8 cellular contexts compared by ENCODE assay signal in the genomic region with DNA sequence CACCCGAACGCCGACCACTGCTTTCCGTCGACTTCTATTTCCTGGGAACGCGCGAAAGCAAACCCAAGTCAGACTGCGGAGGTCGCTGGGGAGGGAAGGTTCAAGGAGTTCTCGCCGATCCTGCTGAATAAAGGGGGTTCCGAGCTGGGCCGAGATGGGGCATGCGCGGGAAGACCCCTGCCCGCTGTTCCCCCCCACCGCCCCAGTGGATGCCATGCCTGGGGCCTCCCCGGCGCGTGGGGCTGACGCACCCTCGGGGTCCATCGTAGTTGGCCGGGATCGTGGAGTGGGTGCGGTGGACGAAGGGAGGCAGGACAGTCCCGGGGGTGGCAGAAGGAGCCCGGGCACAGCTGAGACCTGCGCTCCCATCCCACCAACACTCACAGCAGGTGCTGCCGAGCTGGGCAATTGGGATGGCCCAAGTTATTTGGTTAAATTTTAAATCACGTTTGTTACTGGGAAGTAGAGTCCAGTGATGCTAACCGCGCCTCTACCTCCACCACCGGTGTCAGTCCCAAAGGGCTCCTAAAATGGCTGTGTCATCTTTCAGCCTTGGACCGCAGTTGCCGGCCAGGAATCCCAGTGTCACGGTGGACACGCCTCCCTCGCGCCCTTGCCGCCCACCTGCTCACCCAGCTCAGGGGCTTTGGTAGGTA. TPM values are rescaled to one million over a fixed set of nuclear protein-coding genes. Genes with fewer than 3 reads are reported as not detected.
DNase-seq lines count a peak whose midpoint lies in the region; ATAC-seq and TF ChIP-seq lines count a peak whose summit lies in the region.

No MANE protein-coding gene starts in this region.

- no peak for TF ChIP-seq RAD21 in SK-N-SH (IDR thresholded peaks at IDR 0.05; ENCODE audit: low read length)

- TF ChIP-seq CTCF in GM12865 (IDR thresholded peaks at IDR 0.05; ENCODE audit: insufficient read depth, low read depth, low read length, missing control alignments) (no peak), SK-N-SH (IDR thresholded peaks at IDR 0.05) (no peak), fibroblast of pulmonary artery (IDR thresholded peaks at IDR 0.05; ENCODE audit: low read length, missing control alignments) (no peak), ovary (IDR thresholded peaks at IDR 0.05) (no peak), GM10266 (IDR thresholded peaks at IDR 0.05; ENCODE audit: control insufficient read depth, insufficient read depth, low read depth, missing control alignments) (no peak)

- H3K4me2 ChIP-seq in SK-N-SH, result peak overlapping the region; percentile 79

- 47% methylated on average over 23 of the region's 43 CpGs for WGBS in SK-N-SH (ENCODE audit: low lambda C conversion rate)
- 11 to 17% (median 16%) methylated on average over 42 to 43 of the region's 43 CpGs for WGBS in ovary, 3 donors

- H3K27ac ChIP-seq in SK-N-SH (ENCODE audit: low read depth in 2 of 2, low read length in 1 of 2), result no peak overlapping the region
- peak overlapping the region; percentile 24 to 53 for H3K27ac ChIP-seq in ovary

- TF ChIP-seq EP300 in SK-N-SH (IDR thresholded peaks at IDR 0.05; ENCODE audit: borderline replicate concordance in 1 of 2, low read depth in 1 of 2, low read length in 1 of 2) (no peak), ovary (IDR thresholded peaks at IDR 0.05) (no peak)

- peak; percentile 54 for DNase-seq in GM12865 (ENCODE audit: low read depth)
- DNase-seq in SK-N-SH, result peak; percentile 32
- DNase-seq in fibroblast of pulmonary artery (ENCODE audit: low read depth), result no peak
- DNase-seq in ovary, result peak; percentile 34 to 63 (median 45)
- DNase-seq in NCI-H345 (lab: John Stamatoyannopoulos, UW), result no peak
- DNase-seq in HEK293T (ENCODE audit: extremely low spot score), result no peak
- no peak for DNase-seq in GM10266 (ENCODE audit: extremely low spot score)

- peak overlapping the region; percentile 79 for H3K4me3 ChIP-seq in GM12865 (ENCODE audit: low read depth, low read length)
- peak overlapping the region; percentile 41 to 46; a peak in 1 of 4 replicates for H3K4me3 ChIP-seq in SK-N-SH (ENCODE audit: low read depth in 2 of 2, low read length in 1 of 2)
- H3K4me3 ChIP-seq in fibroblast of pulmonary artery (replicated peaks; ENCODE audit: low read depth, low read length), result peak overlapping the region; percentile 56
- peak overlapping the region; percentile 67 for H3K4me3 ChIP-seq in ovary

- intact Hi-C loops in ovary (cut with DNase I), result no loop called here

- no peaks in the 10 kb centered on the region for H3K4me1 ChIP-seq in SK-N-SH (ENCODE audit: control insufficient read depth in 1 of 2, insufficient read depth in 2 of 2, low read depth in 1 of 2, low read length in 1 of 2)
- H3K4me1 ChIP-seq in ovary (ENCODE audit: insufficient read depth), result peaks cover 4% of the 10 kb centered on the region

- H3K9me3 ChIP-seq in SK-N-SH (no peaks in the 10 kb centered on the region), ovary (no peaks in the 10 kb centered on the region)

- CTCF ChIA-PET in SK-N-SH (lab: Yijun Ruan, JAX), result no interaction called here
- CTCF ChIA-PET in HEK293T (lab: Yijun Ruan, JAX), result no interaction called here

- no peaks in the 10 kb centered on the region for H4K20me1 ChIP-seq in SK-N-SH (ENCODE audit: insufficient read depth)

- H3K27me3 ChIP-seq in SK-N-SH (ENCODE audit: insufficient read depth) (0 out of 2 replicates have a peak, but pooled peaks cover 12% of the 10 kb centered on the region), ovary (no peaks in the 10 kb centered on the region)

- POLR2A ChIA-PET in SK-N-SH (lab: Yijun Ruan, JAX) (no interaction called here), HEK293T (lab: Yijun Ruan, JAX) (no interaction called here)

- no peaks in the 10 kb centered on the region for H3K36me3 ChIP-seq in SK-N-SH (replicated peaks in 1 of 2; ENCODE audit: control insufficient read depth in 1 of 2, insufficient read depth in 2 of 2, low read length in 1 of 2)
- no peaks in the 10 kb centered on the region for H3K36me3 ChIP-seq in ovary

- peak overlapping the region; percentile 68; the same call in 1 of the 2 replicates for H2AFZ ChIP-seq in SK-N-SH (ENCODE audit: low read depth)

- H3K9ac ChIP-seq in SK-N-SH, result no peak overlapping the region

- H3K79me2 ChIP-seq in SK-N-SH (ENCODE audit: insufficient read depth), result no peaks in the 10 kb centered on the region

- ATAC-seq in HG03521 (IDR thresholded peaks at IDR 0.05; ENCODE audit: unreplicated experiment), result no peak

- no peaks in the 10 kb centered on the region for H3F3A ChIP-seq in SK-N-SH (replicated peaks; ENCODE audit: insufficient read depth)

- no peak for TF ChIP-seq POLR2A in ovary (IDR thresholded peaks at IDR 0.05)

- H3K9me2 ChIP-seq in SK-N-SH, result no peaks in the 10 kb centered on the region

TF ChIP-seq in SK-N-SH, 30 proteins besides CTCF, POLR2A, EP300 and RAD21 (continues in another document):
- TF ChIP-seq, protein P1, sequence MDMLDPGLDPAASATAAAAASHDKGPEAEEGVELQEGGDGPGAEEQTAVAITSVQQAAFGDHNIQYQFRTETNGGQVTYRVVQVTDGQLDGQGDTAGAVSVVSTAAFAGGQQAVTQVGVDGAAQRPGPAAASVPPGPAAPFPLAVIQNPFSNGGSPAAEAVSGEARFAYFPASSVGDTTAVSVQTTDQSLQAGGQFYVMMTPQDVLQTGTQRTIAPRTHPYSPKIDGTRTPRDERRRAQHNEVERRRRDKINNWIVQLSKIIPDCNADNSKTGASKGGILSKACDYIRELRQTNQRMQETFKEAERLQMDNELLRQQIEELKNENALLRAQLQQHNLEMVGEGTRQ (IDR thresholded peaks at IDR 0.05; ENCODE audit: borderline replicate concordance, low read depth, low read length), result no peak
- TF ChIP-seq NRF1 (IDR thresholded peaks at IDR 0.05; ENCODE audit: low read depth, low read length) (no peak), JUND (IDR thresholded peaks at IDR 0.05) (no peak), FOXJ3 (CRISPR knock-in tag; IDR thresholded peaks at IDR 0.05) (no peak), POLR2AphosphoS5 (IDR thresholded peaks at IDR 0.05; ENCODE audit: low read depth, low read length) (no peak), MXI1 (IDR thresholded peaks at IDR 0.05; ENCODE audit: low read depth, low read length) (no peak), TAF1 (IDR thresholded peaks at IDR 0.05; ENCODE audit: borderline replicate concordance, low read depth, low read length) (no peak), RFX5 (IDR thresholded peaks at IDR 0.05; ENCODE audit: low read length) (no peak), FOXM1 (IDR thresholded peaks at IDR 0.05; ENCODE audit: low read depth) (no peak)
- TF ChIP-seq, protein P2, sequence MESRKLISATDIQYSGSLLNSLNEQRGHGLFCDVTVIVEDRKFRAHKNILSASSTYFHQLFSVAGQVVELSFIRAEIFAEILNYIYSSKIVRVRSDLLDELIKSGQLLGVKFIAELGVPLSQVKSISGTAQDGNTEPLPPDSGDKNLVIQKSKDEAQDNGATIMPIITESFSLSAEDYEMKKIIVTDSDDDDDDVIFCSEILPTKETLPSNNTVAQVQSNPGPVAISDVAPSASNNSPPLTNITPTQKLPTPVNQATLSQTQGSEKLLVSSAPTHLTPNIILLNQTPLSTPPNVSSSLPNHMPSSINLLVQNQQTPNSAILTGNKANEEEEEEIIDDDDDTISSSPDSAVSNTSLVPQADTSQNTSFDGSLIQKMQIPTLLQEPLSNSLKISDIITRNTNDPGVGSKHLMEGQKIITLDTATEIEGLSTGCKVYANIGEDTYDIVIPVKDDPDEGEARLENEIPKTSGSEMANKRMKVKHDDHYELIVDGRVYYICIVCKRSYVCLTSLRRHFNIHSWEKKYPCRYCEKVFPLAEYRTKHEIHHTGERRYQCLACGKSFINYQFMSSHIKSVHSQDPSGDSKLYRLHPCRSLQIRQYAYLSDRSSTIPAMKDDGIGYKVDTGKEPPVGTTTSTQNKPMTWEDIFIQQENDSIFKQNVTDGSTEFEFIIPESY (IDR thresholded peaks at IDR 0.05; ENCODE audit: borderline replicate concordance, low read depth), result no peak

TF ChIP-seq in HEK293T, 16 proteins besides CTCF, POLR2A, EP300 and RAD21:
- TF ChIP-seq FOXK2 (IDR thresholded peaks at IDR 0.05) (no peak), HDGF (IDR thresholded peaks at IDR 0.05; ENCODE audit: borderline replicate concordance) (no peak), FOXM1 (IDR thresholded peaks at IDR 0.05; ENCODE audit: borderline replicate concordance) (no peak), ARNT (IDR thresholded peaks at IDR 0.05) (no peak), ZNF384 (IDR thresholded peaks at IDR 0.05) (no peak), FOXA1 (IDR thresholded peaks at IDR 0.05) (no peak), NFRKB (IDR thresholded peaks at IDR 0.05) (no peak), L3MBTL2 (conservative IDR thresholded peaks at IDR 0.05) (no peak), TARDBP (IDR thresholded peaks at IDR 0.05) (no peak), SUZ12 (IDR thresholded peaks at IDR 0.05) (no peak), LEF1 (IDR thresholded peaks at IDR 0.05; ENCODE audit: borderline replicate concordance) (no peak), ELF4 (IDR thresholded peaks at IDR 0.05) (no peak), CTBP1 (IDR thresholded peaks at IDR 0.05; ENCODE audit: borderline replicate concordance) (no peak)
- TF ChIP-seq, protein P3, sequence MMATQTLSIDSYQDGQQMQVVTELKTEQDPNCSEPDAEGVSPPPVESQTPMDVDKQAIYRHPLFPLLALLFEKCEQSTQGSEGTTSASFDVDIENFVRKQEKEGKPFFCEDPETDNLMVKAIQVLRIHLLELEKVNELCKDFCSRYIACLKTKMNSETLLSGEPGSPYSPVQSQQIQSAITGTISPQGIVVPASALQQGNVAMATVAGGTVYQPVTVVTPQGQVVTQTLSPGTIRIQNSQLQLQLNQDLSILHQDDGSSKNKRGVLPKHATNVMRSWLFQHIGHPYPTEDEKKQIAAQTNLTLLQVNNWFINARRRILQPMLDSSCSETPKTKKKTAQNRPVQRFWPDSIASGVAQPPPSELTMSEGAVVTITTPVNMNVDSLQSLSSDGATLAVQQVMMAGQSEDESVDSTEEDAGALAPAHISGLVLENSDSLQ (IDR thresholded peaks at IDR 0.05), result no peak

RNA-seq across cellular contexts. Expression of a gene that starts 0.7 kb away (rescaled TPM):
- polyA plus RNA-seq in SK-N-SH (2012; rRNA removed), result 1.6 and 1.9 TPM in 2 replicates
- polyA plus RNA-seq in SK-N-SH (2012; cell fraction: cytosol; rRNA removed), result 1.1 TPM in 2 replicates
- 6.9 and 7.6 TPM in 2 replicates for polyA plus RNA-seq in SK-N-SH (2012; cell fraction: nucleus; rRNA removed)
- 10 to 100 TPM; 25.2 to 72.8 (median 43.5) TPM for total RNA-seq in ovary
- 100 to 1,000 TPM in 1 of 2 donors, 10 to 100 TPM in 1; 31.7 to 118 TPM for polyA plus RNA-seq in ovary

Comparison
In these comparisons a context has a peak if more than half of its experiments do, and no peak if none do; other contexts are left out.
1. DNase-seq: peak in GM12865 (single experiment), SK-N-SH (single experiment) and ovary (5 of 5); none in fibroblast of pulmonary artery (single experiment), NCI-H345 (single experiment), HEK293T (single experiment) and GM10266 (single experiment).
2. H3K27ac ChIP-seq: peak in ovary (2 of 2); none in SK-N-SH (0 of 2).
3. Peak in every context shown above with its lines, with median percentiles within 50 percentile points of each other: H3K4me3 ChIP-seq.